ENCODE assay signal across 29 cellular contexts in genomic region chr5:78726003-78726402, GRCh38.
"Had no signal": no experiment of that assay in that cellular context is flagged by ENCODE, and none has a peak within 500 bp of the region (broad histone marks: within the 10 kb centered on the region; RNA-seq: fewer than 3 reads in every experiment).

No MANE protein-coding gene starts in this region.

- H3K27me3 Mint-ChIP-seq: activated CD4-positive, alpha-beta T cell treated with anti-CD3 and anti-CD28 coated beads, Interleukin-2, amount 10 ng/mL, durations not matched to agents 24 days and 14 days; activated naive CD8-positive, alpha-beta T cell treated with anti-CD3 and anti-CD28 coated beads for 36 hours had no signal

- H3K27ac Mint-ChIP-seq: activated CD4-positive, alpha-beta T cell treated with anti-CD3 and anti-CD28 coated beads, Interleukin-2, amount 10 ng/mL, durations not matched to agents 24 days and 14 days; activated CD8-positive, alpha-beta T cell treated with anti-CD3 and anti-CD28 coated beads for 36 hours; activated naive CD8-positive, alpha-beta T cell treated with anti-CD3 and anti-CD28 coated beads for 36 hours; activated T-cell treated with anti-CD3 and anti-CD28 coated beads, Interleukin-2, amount 50 U/mL, for 72 hours; activated T-helper 17 cell treated with anti-CD3 and anti-CD28 coated beads, Interleukin-2, amount 50 U/mL, for 72 hours had no signal

- H3K36me3 ChIP-seq: brain microvascular endothelial cell, MG63, WERI-Rb-1 had no signal

- H3K9me3 Mint-ChIP-seq: activated CD8-positive, alpha-beta T cell treated with anti-CD3 and anti-CD28 coated beads for 36 hours had no signal

- H3K4me3 ChIP-seq: MG63 had no signal

- H3K9me3 ChIP-seq: MG63 had no signal

- ATAC-seq: activated CD8-positive, alpha-beta T cell treated with anti-CD3 and anti-CD28 coated beads for 36 hours; activated T-cell treated with anti-CD3 and anti-CD28 coated beads, Interleukin-2, amount 50 U/mL, for 72 hours; activated T-helper 17 cell treated with anti-CD3 and anti-CD28 coated beads, Interleukin-2, amount 50 U/mL, for 72 hours had no signal

- H3K36me3 Mint-ChIP-seq: activated naive CD8-positive, alpha-beta T cell treated with anti-CD3 and anti-CD28 coated beads for 36 hours had no signal

- DNase-seq: activated CD4-positive, alpha-beta T cell treated with anti-CD3 and anti-CD28 coated beads, Interleukin-2, amount 10 ng/mL, durations not matched to agents 24 days and 14 days; activated CD4-positive, alpha-beta T cell treated with anti-CD3 and anti-CD28 coated beads, Interleukin-2, amount 50 U/mL, for 4 hours; activated CD8-positive, alpha-beta T cell treated with anti-CD3 and anti-CD28 coated beads for 36 hours; activated effector memory CD4-positive, alpha-beta T cell treated with anti-CD3 and anti-CD28 coated beads, Interleukin-2, amount 50 U/mL, for 16 hours; activated naive CD4-positive, alpha-beta T cell; activated naive CD4-positive, alpha-beta T cell treated with anti-CD3 and anti-CD28 coated beads, Interleukin-2, amount 50 U/mL, for 16 hours; activated naive CD8-positive, alpha-beta T cell treated with anti-CD3 and anti-CD28 coated beads for 36 hours; activated T-cell treated with anti-CD3 and anti-CD28 coated beads, Interleukin-2, amount 50 U/mL, for 1 hour; activated T-cell treated with anti-CD3 and anti-CD28 coated beads, Interleukin-2, amount 50 U/mL, for 72 hours; amniotic stem cell; aorta; brain microvascular endothelial cell; central memory CD4-positive, alpha-beta T cell; Kasumi-1; MG63; MV-4-11; NCI-H1092; NCI-H1436 treated with DMSO at 0.1 percent for 48 hours; NCI-H1694 treated with DMSO at 0.1 percent for 48 hours; NCI-H2029; NCI-H510A; NCI-H526; NCI-H748 treated with DMSO at 0.1 percent for 48 hours; NK-92 treated with Interleukin-12 subunit alpha and Interleukin-12 subunit beta, amount 100 ng/mL, for 24 hours; OCI-M1; Right ventricle myocardium superior; T1000; WERI-Rb-1 had no signal

- H3K4me3 Mint-ChIP-seq: activated CD4-positive, alpha-beta T cell treated with anti-CD3 and anti-CD28 coated beads, Interleukin-2, amount 10 ng/mL, durations not matched to agents 24 days and 14 days; activated CD8-positive, alpha-beta T cell treated with anti-CD3 and anti-CD28 coated beads for 36 hours; activated naive CD8-positive, alpha-beta T cell treated with anti-CD3 and anti-CD28 coated beads for 36 hours; activated T-cell treated with anti-CD3 and anti-CD28 coated beads, Interleukin-2, amount 50 U/mL, for 72 hours; activated T-helper 17 cell treated with anti-CD3 and anti-CD28 coated beads, Interleukin-2, amount 50 U/mL, for 72 hours had no signal

- H3K4me1 Mint-ChIP-seq: activated CD4-positive, alpha-beta T cell treated with anti-CD3 and anti-CD28 coated beads, Interleukin-2, amount 10 ng/mL, durations not matched to agents 24 days and 14 days; activated naive CD8-positive, alpha-beta T cell treated with anti-CD3 and anti-CD28 coated beads for 36 hours; activated T-helper 17 cell treated with anti-CD3 and anti-CD28 coated beads, Interleukin-2, amount 50 U/mL, for 72 hours had no signal

- H3K27me3 ChIP-seq: brain microvascular endothelial cell, MG63 had no signal

- H3K27ac ChIP-seq: brain microvascular endothelial cell, WERI-Rb-1 had no signal
